In the genomic region with DNA sequence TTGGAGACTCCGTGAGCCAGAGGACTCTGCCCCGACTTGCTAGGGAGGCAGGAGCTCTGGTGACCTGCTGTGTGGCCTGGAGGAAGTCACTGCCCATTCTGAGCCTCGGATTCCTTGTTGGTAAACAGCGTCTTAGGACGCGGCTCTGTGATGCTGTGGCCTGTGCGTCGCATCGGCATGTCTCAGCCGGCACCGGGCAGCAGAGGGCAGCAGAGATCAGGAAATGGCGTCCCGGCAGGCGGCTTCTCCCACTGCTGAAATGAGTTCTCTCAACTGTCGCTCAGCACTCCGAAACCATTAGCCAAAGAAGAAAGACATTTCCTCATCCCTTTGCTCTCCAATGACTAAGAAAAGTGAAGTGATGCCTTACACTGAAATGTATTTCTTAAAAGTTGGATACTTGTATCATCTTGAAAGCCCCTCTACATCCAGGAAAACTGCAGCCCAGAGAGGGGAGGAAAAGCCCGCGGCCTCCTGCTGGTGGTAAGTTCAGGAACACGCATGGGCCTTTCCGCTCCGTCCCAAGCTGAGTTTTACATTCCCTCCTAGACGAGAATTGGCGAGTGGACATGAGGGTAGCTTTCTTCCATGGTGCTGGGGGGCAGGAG, we compare ENCODE assay signal across 8 cellular contexts.
A peak's percentile ranks its signal among the peaks of the same experiment; 100 is the strongest.
DNase-seq lines count a peak whose midpoint lies in the region; ATAC-seq lines count a peak whose summit lies in the region.

No MANE protein-coding gene starts in this region.

- H3K18ac ChIP-seq in neuronal stem cell (ENCODE audit: low read length), result no peak overlapping the region

- H2BK15ac ChIP-seq in neuronal stem cell (ENCODE audit: low read length), result peak overlapping the region; percentile 19

- H3K27me3 ChIP-seq in neuronal stem cell (ENCODE audit: control insufficient read depth in 3 of 3, insufficient read depth in 3 of 3, low read depth in 1 of 3, low read length in 3 of 3), result peaks cover 0 to 21% (median 2%) of the 10 kb centered on the region in 3 experiments

- no peaks in the 10 kb centered on the region for H3K9me3 Mint-ChIP-seq in activated T-helper 1 cell treated with anti-CD3 and anti-CD28 coated beads, Interleukin-12 subunit alpha, Interleukin-12 subunit beta, Interleukin-2, Interleukin-4 antibody, amounts not matched to agents 30 ng/mL and 10 ng/mL and 1 ng/mL, durations not matched to agents 14 hours and 24 hours and 36 hours

- no peak overlapping the region for H3K4ac ChIP-seq in neuronal stem cell (ENCODE audit: low read length)

- peaks cover 13% of the 10 kb centered on the region for H3K4me1 Mint-ChIP-seq in activated T-helper 1 cell treated with anti-CD3 and anti-CD28 coated beads, Interleukin-12 subunit alpha, Interleukin-12 subunit beta, Interleukin-2, Interleukin-4 antibody, amounts not matched to agents 30 ng/mL and 10 ng/mL and 1 ng/mL, durations not matched to agents 14 hours and 24 hours and 36 hours (ENCODE audit: low read depth)

- peak overlapping the region; percentile 24 for H3K9ac ChIP-seq in neuronal stem cell (ENCODE audit: low read depth, low read length, poor library complexity)

- peak overlapping the region; percentile 94 for H2AFZ ChIP-seq in neuronal stem cell (ENCODE audit: low read length)

- no peak overlapping the region for H2BK120ac ChIP-seq in neuronal stem cell (ENCODE audit: low read depth, low read length)

- peaks cover 6% of the 10 kb centered on the region for H3K27me3 Mint-ChIP-seq in activated T-helper 1 cell treated with anti-CD3 and anti-CD28 coated beads, Interleukin-12 subunit alpha, Interleukin-12 subunit beta, Interleukin-2, Interleukin-4 antibody, amounts not matched to agents 30 ng/mL and 10 ng/mL and 1 ng/mL, durations not matched to agents 14 hours and 24 hours and 36 hours (ENCODE audit: insufficient read depth)

- H3K4me3 Mint-ChIP-seq in activated T-helper 1 cell treated with anti-CD3 and anti-CD28 coated beads, Interleukin-12 subunit alpha, Interleukin-12 subunit beta, Interleukin-2, Interleukin-4 antibody, amounts not matched to agents 30 ng/mL and 10 ng/mL and 1 ng/mL, durations not matched to agents 14 hours and 24 hours and 36 hours, result no peak overlapping the region

- no peak overlapping the region for H3K23ac ChIP-seq in neuronal stem cell (ENCODE audit: low read depth, low read length, poor library complexity)

- ATAC-seq in GM21423 (IDR thresholded peaks at IDR 0.05; ENCODE audit: unreplicated experiment), result peak; percentile 91

- H4K91ac ChIP-seq in neuronal stem cell (ENCODE audit: low read depth, low read length, poor library complexity), result no peak overlapping the region

- H3K79me1 ChIP-seq in neuronal stem cell (ENCODE audit: low read depth, low read length), result no peaks in the 10 kb centered on the region

- H4K8ac ChIP-seq in neuronal stem cell (ENCODE audit: low read depth, low read length), result no peak overlapping the region

- no peak overlapping the region for H3K4me3 ChIP-seq in neuronal stem cell (ENCODE audit: low read length in 2 of 2)

- H3K9me3 ChIP-seq in neuronal stem cell (replicated peaks in 1 of 2; ENCODE audit: control insufficient read depth in 2 of 2, insufficient read depth in 1 of 2, low read depth in 1 of 2, low read length in 2 of 2), result no peaks in the 10 kb centered on the region

- intact Hi-C loops in activated T-helper 1 cell treated with anti-CD3 and anti-CD28 coated beads, Interleukin-12 subunit alpha, Interleukin-12 subunit beta, Interleukin-2, Interleukin-4 antibody, amounts not matched to agents 30 ng/mL and 10 ng/mL and 1 ng/mL, durations not matched to agents 14 hours and 24 hours and 36 hours (cut with micrococcal nuclease), result loop anchor here (1.0 to 2.0 kb wide), 4 partner anchors 666 to 957 kb away; no protein-coding TSS in a partner anchor

- no peaks in the 10 kb centered on the region for H3K36me3 ChIP-seq in neuronal stem cell (replicated peaks in 1 of 2; ENCODE audit: control insufficient read depth in 2 of 2, insufficient read depth in 2 of 2, low read length in 2 of 2)

- H2BK12ac ChIP-seq in neuronal stem cell (ENCODE audit: low read length), result no peak overlapping the region

- no CpG with 5 or more reads among the region's 23 CpGs for WGBS in neuronal stem cell (ENCODE audit: extremely low coverage in 2 of 2, insufficient read length in 2 of 2, insufficient replicate concordance in 1 of 2), 2 donors

- no peaks in the 10 kb centered on the region for H3K4me1 ChIP-seq in neuronal stem cell (ENCODE audit: control insufficient read depth in 2 of 2, insufficient read depth in 1 of 2, low read depth in 1 of 2, low read length in 2 of 2)

- DNase-seq in DMS 273 (lab: John Stamatoyannopoulos, UW; ENCODE audit: unreplicated experiment) (peak; percentile 82), HuH-7.5 (ENCODE audit: low spot score) (peak; percentile 75), RKO (ENCODE audit: low spot score) (peak; percentile 77), fibroblast of peridontal ligament (ENCODE audit: extremely low read depth) (peak; percentile 71), neuronal stem cell (ENCODE audit: low spot score) (peak; percentile 71), substantia nigra (lab: John Stamatoyannopoulos, UW) (peak; percentile 5 to 89 (median 74))
- peak; percentile 65 for DNase-seq in activated T-helper 1 cell treated with anti-CD3 and anti-CD28 coated beads, Interleukin-12 subunit alpha, Interleukin-12 subunit beta, Interleukin-2, Interleukin-4 antibody, amounts not matched to agents 30 ng/mL and 10 ng/mL and 1 ng/mL, durations not matched to agents 14 hours and 24 hours and 36 hours (ENCODE audit: low spot score)

- H3K27ac Mint-ChIP-seq in activated T-helper 1 cell treated with anti-CD3 and anti-CD28 coated beads, Interleukin-12 subunit alpha, Interleukin-12 subunit beta, Interleukin-2, Interleukin-4 antibody, amounts not matched to agents 30 ng/mL and 10 ng/mL and 1 ng/mL, durations not matched to agents 14 hours and 24 hours and 36 hours, result no peak overlapping the region

- H3K14ac ChIP-seq in neuronal stem cell (ENCODE audit: low read length), result no peak overlapping the region

- no peaks in the 10 kb centered on the region for H3K36me3 Mint-ChIP-seq in activated T-helper 1 cell treated with anti-CD3 and anti-CD28 coated beads, Interleukin-12 subunit alpha, Interleukin-12 subunit beta, Interleukin-2, Interleukin-4 antibody, amounts not matched to agents 30 ng/mL and 10 ng/mL and 1 ng/mL, durations not matched to agents 14 hours and 24 hours and 36 hours (ENCODE audit: low read depth)

- no peak overlapping the region for H2AK5ac ChIP-seq in neuronal stem cell (ENCODE audit: low read depth, low read length)

- H3K4me2 ChIP-seq in neuronal stem cell (ENCODE audit: insufficient read depth, low read length, poor library complexity, severe bottlenecking), result no peak overlapping the region

- H2BK5ac ChIP-seq in neuronal stem cell (ENCODE audit: low read length), result no peak overlapping the region

- no peak overlapping the region for H3K27ac ChIP-seq in neuronal stem cell (replicated peaks; ENCODE audit: low read length)
- H3K27ac ChIP-seq in substantia nigra (ENCODE audit: low read depth, low read length, poor library complexity, severe bottlenecking), result peak overlapping the region; percentile 75
